Comparison of ENCODE assay signal across 5 cellular contexts in genomic region chr20:35403302-35403906, GRCh38. TPM values are rescaled to one million over a fixed set of nuclear protein-coding genes. Genes with fewer than 3 reads are reported as not detected.
"Had no signal": no experiment of that assay in that cellular context is flagged by ENCODE, and none has a peak within 500 bp of the region (broad histone marks: within the 10 kb centered on the region; RNA-seq: fewer than 3 reads in every experiment).

No MANE protein-coding gene starts in this region.

RNA-seq across cellular contexts. Expression of gene GDF5, which starts 34.6 kb away (rescaled TPM):
- total RNA-seq: lung microvascular endothelial cell; natural killer cell treated with Interleukin-12 subunit alpha and Interleukin-12 subunit beta and Interleukin-15 and Interleukin-18, amount 100 ng/mL, for 72 hours; spleen; suprapubic skin; T-helper 17 cell had no signal
